16 cellular contexts compared by ENCODE assay signal in genomic region chr1:224931605-224932004, GRCh38. TPM values are rescaled to one million over a fixed set of nuclear protein-coding genes. Genes with fewer than 3 reads are reported as not detected.
A peak's percentile ranks its signal among the peaks of the same experiment; 100 is the strongest.
DNase-seq lines count a peak whose midpoint lies in the region; ATAC-seq, FAIRE-seq and TF ChIP-seq lines count a peak whose summit lies in the region.
"Had no signal": no experiment of that assay in that cellular context is flagged by ENCODE, and none has a peak within 500 bp of the region (broad histone marks: within the 10 kb centered on the region; RNA-seq: fewer than 3 reads in every experiment).

No MANE protein-coding gene starts in this region.

- H3K36me3 Mint-ChIP-seq in nephron progenitor cell (ENCODE audit: low read depth) = peaks cover 59% of the 10 kb centered on the region

- CTCF ChIA-PET in SK-N-SH (lab: Yijun Ruan, JAX) = interaction anchor here (1.3 to 1.4 kb wide), 2 partner anchors 9 to 418 kb away, joined by 3 to 5 read pairs; no protein-coding TSS in a partner anchor

- H3K4me2 ChIP-seq in SK-N-SH = no peak overlapping the region
- H3K4me2 ChIP-seq: BLaER1 had no signal

- no peaks in the 10 kb centered on the region for H3K27me3 ChIP-seq in SK-N-SH (ENCODE audit: insufficient read depth)
- H3K27me3 ChIP-seq: BLaER1 had no signal

- peaks cover 11% of the 10 kb centered on the region for H3F3A ChIP-seq in SK-N-SH (replicated peaks; ENCODE audit: insufficient read depth)

- no peaks in the 10 kb centered on the region for H4K20me1 ChIP-seq in SK-N-SH (ENCODE audit: insufficient read depth)
- H4K20me1 ChIP-seq: BLaER1 had no signal

- DNase-seq in SK-N-SH (no peak), nephron progenitor cell (no peak), medulla oblongata (ENCODE audit: extremely low spot score) (no peak), HUDEP-2 (lab: John Stamatoyannopoulos, UW; ENCODE audit: unreplicated experiment in 76 of 76) (no peak), KG1 (lab: John Stamatoyannopoulos, UW) (no peak)
- DNase-seq: Calu3; CD4-positive, alpha-beta memory T cell; DMS79 treated with DMSO at 0.1 percent for 48 hours; GOT3; H7 had no signal

- no peaks in the 10 kb centered on the region for H3K9me2 ChIP-seq in SK-N-SH

- TF ChIP-seq RAD21 in SK-N-SH (IDR thresholded peaks at IDR 0.05; ENCODE audit: low read length) = no peak

- peak; percentile 37 for FAIRE-seq in TTC549 (lab: Jason Lieb, UNC)
- FAIRE-seq: GM12878 had no signal

- H3K4me1 ChIP-seq in SK-N-SH (ENCODE audit: control insufficient read depth in 1 of 2, insufficient read depth in 2 of 2, low read depth in 1 of 2, low read length in 1 of 2) = peaks cover 0 to 2% of the 10 kb centered on the region in 2 experiments; a peak in 1 of 4 replicates
- H3K4me1 ChIP-seq: BLaER1 had no signal

- no peak overlapping the region for H3K27ac ChIP-seq in SK-N-SH (ENCODE audit: low read depth in 2 of 2, low read length in 1 of 2)
- H3K27ac ChIP-seq: BLaER1 had no signal

- no peak overlapping the region for H3K9ac ChIP-seq in SK-N-SH
- H3K9ac ChIP-seq: BLaER1 had no signal

- POLR2A ChIA-PET in SK-N-SH (lab: Yijun Ruan, JAX) = no interaction called here

- H3K36me3 ChIP-seq in SK-N-SH (replicated peaks in 1 of 2; ENCODE audit: control insufficient read depth in 1 of 2, insufficient read depth in 2 of 2, low read length in 1 of 2) = peaks cover 0 to 14% of the 10 kb centered on the region in 2 experiments
- H3K36me3 ChIP-seq: BLaER1 had no signal

- WGBS in SK-N-SH (ENCODE audit: low lambda C conversion rate) = 90% methylated on average over 1 of the region's 1 CpG

- H3K27ac Mint-ChIP-seq in nephron progenitor cell = no peak overlapping the region
- H3K27ac Mint-ChIP-seq: CD14-positive monocyte; CD4-positive, alpha-beta memory T cell had no signal

- H3K27me3 Mint-ChIP-seq in nephron progenitor cell (ENCODE audit: low read depth, poor library complexity) = peaks cover 7% of the 10 kb centered on the region

- TF ChIP-seq CTCF in SK-N-SH (IDR thresholded peaks at IDR 0.05) (no peak), nephron progenitor cell (IDR thresholded peaks at IDR 0.05) (no peak)

- H3K4me1 Mint-ChIP-seq in nephron progenitor cell = no peaks in the 10 kb centered on the region

- peaks cover 35% of the 10 kb centered on the region; the same call in 1 of the 2 replicates for H3K79me2 ChIP-seq in SK-N-SH (ENCODE audit: insufficient read depth)

- TF ChIP-seq EP300 in SK-N-SH (IDR thresholded peaks at IDR 0.05; ENCODE audit: borderline replicate concordance in 1 of 2, low read depth in 1 of 2, low read length in 1 of 2) = no peak

- H3K9me3 Mint-ChIP-seq in nephron progenitor cell = peaks cover 68% of the 10 kb centered on the region

- H3K4me3 ChIP-seq in SK-N-SH (ENCODE audit: low read depth in 2 of 2, low read length in 1 of 2) = no peak overlapping the region
- H3K4me3 ChIP-seq: BLaER1, GM12878 had no signal

- no peak for ATAC-seq in SK-N-SH treated with all-trans-retinoic acid at 6 μM for 48 hours
- ATAC-seq: GM12878, HCT116 had no signal

- H3K4me3 Mint-ChIP-seq in nephron progenitor cell = peak overlapping the region; percentile 42
- H3K4me3 Mint-ChIP-seq: CD14-positive monocyte; CD4-positive, alpha-beta memory T cell had no signal

- H3K9me3 ChIP-seq in SK-N-SH = peaks cover 32% of the 10 kb centered on the region

- H2AFZ ChIP-seq in SK-N-SH (ENCODE audit: low read depth) = no peak overlapping the region

TF ChIP-seq in SK-N-SH treated with all-trans-retinoic acid at 6 μM for 48 hours, 23 proteins besides CTCF, POLR2A, EP300 and RAD21:
- no peak for TF ChIP-seq GLIS3 (CRISPR knock-in tag; IDR thresholded peaks at IDR 0.05)
- TF ChIP-seq ZC3H10 (CRISPR knock-in tag; IDR thresholded peaks at IDR 0.05) = no peak
- TF ChIP-seq PPARA (CRISPR knock-in tag; IDR thresholded peaks at IDR 0.05; ENCODE audit: borderline replicate concordance) = no peak
- peak; percentile 76 for TF ChIP-seq ZNF8 (CRISPR knock-in tag; IDR thresholded peaks at IDR 0.05)
- TF ChIP-seq TOX (CRISPR knock-in tag; IDR thresholded peaks at IDR 0.05; ENCODE audit: borderline replicate concordance) = no peak
- TF ChIP-seq, protein P1, sequence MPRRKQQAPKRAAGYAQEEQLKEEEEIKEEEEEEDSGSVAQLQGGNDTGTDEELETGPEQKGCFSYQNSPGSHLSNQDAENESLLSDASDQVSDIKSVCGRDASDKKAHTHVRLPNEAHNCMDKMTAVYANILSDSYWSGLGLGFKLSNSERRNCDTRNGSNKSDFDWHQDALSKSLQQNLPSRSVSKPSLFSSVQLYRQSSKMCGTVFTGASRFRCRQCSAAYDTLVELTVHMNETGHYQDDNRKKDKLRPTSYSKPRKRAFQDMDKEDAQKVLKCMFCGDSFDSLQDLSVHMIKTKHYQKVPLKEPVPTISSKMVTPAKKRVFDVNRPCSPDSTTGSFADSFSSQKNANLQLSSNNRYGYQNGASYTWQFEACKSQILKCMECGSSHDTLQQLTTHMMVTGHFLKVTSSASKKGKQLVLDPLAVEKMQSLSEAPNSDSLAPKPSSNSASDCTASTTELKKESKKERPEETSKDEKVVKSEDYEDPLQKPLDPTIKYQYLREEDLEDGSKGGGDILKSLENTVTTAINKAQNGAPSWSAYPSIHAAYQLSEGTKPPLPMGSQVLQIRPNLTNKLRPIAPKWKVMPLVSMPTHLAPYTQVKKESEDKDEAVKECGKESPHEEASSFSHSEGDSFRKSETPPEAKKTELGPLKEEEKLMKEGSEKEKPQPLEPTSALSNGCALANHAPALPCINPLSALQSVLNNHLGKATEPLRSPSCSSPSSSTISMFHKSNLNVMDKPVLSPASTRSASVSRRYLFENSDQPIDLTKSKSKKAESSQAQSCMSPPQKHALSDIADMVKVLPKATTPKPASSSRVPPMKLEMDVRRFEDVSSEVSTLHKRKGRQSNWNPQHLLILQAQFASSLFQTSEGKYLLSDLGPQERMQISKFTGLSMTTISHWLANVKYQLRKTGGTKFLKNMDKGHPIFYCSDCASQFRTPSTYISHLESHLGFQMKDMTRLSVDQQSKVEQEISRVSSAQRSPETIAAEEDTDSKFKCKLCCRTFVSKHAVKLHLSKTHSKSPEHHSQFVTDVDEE (CRISPR knock-in tag; IDR thresholded peaks at IDR 0.05) = no peak
- no peak for TF ChIP-seq ZFP3 (CRISPR knock-in tag; IDR thresholded peaks at IDR 0.05)
TF ChIP-seq in SK-N-SH treated with all-trans-retinoic acid at 6 μM for 48 hours: peak in this region for 1.

TF ChIP-seq in SK-N-SH, 30 proteins besides CTCF, POLR2A, EP300 and RAD21:
- TF ChIP-seq RCOR1 (IDR thresholded peaks at IDR 0.05; ENCODE audit: low read length) = no peak
- TF ChIP-seq MXI1 (IDR thresholded peaks at IDR 0.05; ENCODE audit: low read depth, low read length) = no peak
- TF ChIP-seq GABPA (IDR thresholded peaks at IDR 0.05; ENCODE audit: low read depth) = no peak
- TF ChIP-seq USF1 (IDR thresholded peaks at IDR 0.05; ENCODE audit: borderline replicate concordance, low read depth) = no peak
- no peak for TF ChIP-seq GATA2 (CRISPR knock-in tag; IDR thresholded peaks at IDR 0.05)
- TF ChIP-seq, protein P2, sequence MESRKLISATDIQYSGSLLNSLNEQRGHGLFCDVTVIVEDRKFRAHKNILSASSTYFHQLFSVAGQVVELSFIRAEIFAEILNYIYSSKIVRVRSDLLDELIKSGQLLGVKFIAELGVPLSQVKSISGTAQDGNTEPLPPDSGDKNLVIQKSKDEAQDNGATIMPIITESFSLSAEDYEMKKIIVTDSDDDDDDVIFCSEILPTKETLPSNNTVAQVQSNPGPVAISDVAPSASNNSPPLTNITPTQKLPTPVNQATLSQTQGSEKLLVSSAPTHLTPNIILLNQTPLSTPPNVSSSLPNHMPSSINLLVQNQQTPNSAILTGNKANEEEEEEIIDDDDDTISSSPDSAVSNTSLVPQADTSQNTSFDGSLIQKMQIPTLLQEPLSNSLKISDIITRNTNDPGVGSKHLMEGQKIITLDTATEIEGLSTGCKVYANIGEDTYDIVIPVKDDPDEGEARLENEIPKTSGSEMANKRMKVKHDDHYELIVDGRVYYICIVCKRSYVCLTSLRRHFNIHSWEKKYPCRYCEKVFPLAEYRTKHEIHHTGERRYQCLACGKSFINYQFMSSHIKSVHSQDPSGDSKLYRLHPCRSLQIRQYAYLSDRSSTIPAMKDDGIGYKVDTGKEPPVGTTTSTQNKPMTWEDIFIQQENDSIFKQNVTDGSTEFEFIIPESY (IDR thresholded peaks at IDR 0.05; ENCODE audit: borderline replicate concordance, low read depth) = no peak
- no peak for TF ChIP-seq FOSL2 (IDR thresholded peaks at IDR 0.05; ENCODE audit: borderline replicate concordance, low read depth)
- TF ChIP-seq USF2 (IDR thresholded peaks at IDR 0.05; ENCODE audit: borderline replicate concordance, low read depth, low read length) = no peak
- no peak for TF ChIP-seq SMC3 (IDR thresholded peaks at IDR 0.05; ENCODE audit: low read depth, low read length)
- TF ChIP-seq EZH2phosphoT487 (IDR thresholded peaks at IDR 0.05; ENCODE audit: borderline replicate concordance, low read depth) = no peak

RNA-seq across cellular contexts. Expression of gene DNAH14, which starts 2.1 kb away (rescaled TPM):
- polyA plus RNA-seq in SK-N-SH (2012; rRNA removed) = 8.0 and 11.3 TPM in 2 replicates
- polyA plus RNA-seq in SK-N-SH (2012; cell fraction: cytosol; rRNA removed) = 10.7 and 16.2 TPM in 2 replicates
- polyA plus RNA-seq in SK-N-SH (2012; cell fraction: nucleus; rRNA removed) = 9.7 and 21.7 TPM in 2 replicates
